In genomic region chr3:46858996-46859710, GRCh38 we compare ENCODE assay signal across 22 cellular contexts. TPM values are rescaled to one million over a fixed set of nuclear protein-coding genes. Genes with fewer than 3 reads are reported as not detected.
A peak's percentile ranks its signal among the peaks of the same experiment; 100 is the strongest.
DNase-seq lines count a peak whose midpoint lies in the region; ATAC-seq, FAIRE-seq and TF ChIP-seq lines count a peak whose summit lies in the region.
"Had no signal": no experiment of that assay in that cellular context is flagged by ENCODE, and none has a peak within 500 bp of the region (broad histone marks: within the 10 kb centered on the region; RNA-seq: fewer than 3 reads in every experiment).

No MANE protein-coding gene starts in this region.

- H3K9me2 ChIP-seq in GM23248 (ENCODE audit: insufficient read depth) = no peaks in the 10 kb centered on the region

- no peaks in the 10 kb centered on the region for H3K9me3 ChIP-seq in HEK293 (ENCODE audit: control insufficient read depth, insufficient read depth, low read depth, low read length)
- no peaks in the 10 kb centered on the region for H3K9me3 ChIP-seq in kidney (ENCODE audit: control insufficient read depth in 1 of 2, low read length in 2 of 2)
- H3K9me3 ChIP-seq in GM23248 (ENCODE audit: low read depth) = no peaks in the 10 kb centered on the region
- H3K9me3 ChIP-seq in trophoblast cell (ENCODE audit: insufficient read depth, low read depth, low read length) = no peaks in the 10 kb centered on the region
- H3K9me3 ChIP-seq: ascending aorta, thyroid gland had no signal

- peak overlapping the region in 1 of 2 donors; percentile 17 for H3K4me3 Mint-ChIP-seq in CD14-positive monocyte
- H3K4me3 Mint-ChIP-seq: effector memory CD8-positive, alpha-beta T cell; naive thymus-derived CD4-positive, alpha-beta T cell; stimulated activated memory B cell treated with anti-CD40 and anti-IgM and Interleukin-4, amounts not matched to agents 10 μg/mL and 1 μg/mL and 100 μg/mL, for 72 hours had no signal

- POLR2A ChIA-PET in HEK293 (lab: Yijun Ruan, JAX) = no interaction called here

- no peak overlapping the region for H2BK12ac ChIP-seq in trophoblast cell (ENCODE audit: low read length)

- H3K4me3 ChIP-seq in HEK293 (ENCODE audit: low read depth, low read length) (no peak overlapping the region), kidney (ENCODE audit: low read length in 2 of 2) (no peak overlapping the region), GM23248 (no peak overlapping the region), trophoblast cell (ENCODE audit: low read depth, low read length) (no peak overlapping the region)
- H3K4me3 ChIP-seq: ascending aorta, thyroid gland had no signal

- no peak for FAIRE-seq in kidney (lab: Jason Lieb, UNC)

- H3K4me1 ChIP-seq in HEK293 (ENCODE audit: control insufficient read depth, insufficient read depth, low read length) (no peaks in the 10 kb centered on the region), kidney (ENCODE audit: control insufficient read depth in 1 of 2, insufficient read depth in 1 of 2, low read depth in 1 of 2, low read length in 2 of 2) (peaks cover 13 to 20% of the 10 kb centered on the region in 2 donors), GM23248 (ENCODE audit: insufficient read depth) (no peaks in the 10 kb centered on the region), trophoblast cell (ENCODE audit: control insufficient read depth in 1 of 2, insufficient read depth in 2 of 2, low read length in 2 of 2) (no peaks in the 10 kb centered on the region)
- H3K4me1 ChIP-seq: ascending aorta, thyroid gland had no signal

- no peak overlapping the region for H4K91ac ChIP-seq in trophoblast cell (ENCODE audit: low read depth, low read length)

- no peak overlapping the region for H3K27ac ChIP-seq in HEK293 (ENCODE audit: extremely low read depth, low read depth, low read length)
- H3K27ac ChIP-seq in kidney (ENCODE audit: low read depth in 2 of 2, low read length in 2 of 2) = no peak overlapping the region
- H3K27ac ChIP-seq in GM23248 = no peak overlapping the region
- no peak overlapping the region for H3K27ac ChIP-seq in trophoblast cell (ENCODE audit: low read depth, low read length)
- H3K27ac ChIP-seq: ascending aorta, thyroid gland had no signal

- H3K79me1 ChIP-seq in trophoblast cell (ENCODE audit: low read length) = no peaks in the 10 kb centered on the region

- H3K9ac ChIP-seq in kidney (ENCODE audit: low read length in 2 of 2) = no peak overlapping the region
- H3K9ac ChIP-seq in GM23248 = no peak overlapping the region
- H3K9ac ChIP-seq in trophoblast cell (ENCODE audit: low read length) = no peak overlapping the region

- H2BK5ac ChIP-seq in trophoblast cell (ENCODE audit: low read depth, low read length, poor library complexity) = no peak overlapping the region

- ATAC-seq in GM18909 (IDR thresholded peaks at IDR 0.05; ENCODE audit: poor library complexity, unreplicated experiment) = no peak
- ATAC-seq: effector memory CD8-positive, alpha-beta T cell; naive thymus-derived CD4-positive, alpha-beta T cell; Panc1; stimulated activated memory B cell treated with anti-CD40 and anti-IgM and Interleukin-4, amounts not matched to agents 10 μg/mL and 1 μg/mL and 100 μg/mL, for 72 hours had no signal

- H3K4me2 ChIP-seq in GM23248 (ENCODE audit: unreplicated experiment) (no peak overlapping the region), trophoblast cell (ENCODE audit: low read length) (no peak overlapping the region)

- peaks cover 6 to 12% (median 8%) of the 10 kb centered on the region in 3 donors for H3K27me3 Mint-ChIP-seq in CD14-positive monocyte (ENCODE audit: low read depth in 3 of 3)

- no peak overlapping the region for H2AFZ ChIP-seq in GM23248
- no peak overlapping the region for H2AFZ ChIP-seq in trophoblast cell (ENCODE audit: insufficient read depth, low read length, poor library complexity)

- peaks cover 1% of the 10 kb centered on the region for H3K4me1 Mint-ChIP-seq in CD14-positive monocyte
- H3K4me1 Mint-ChIP-seq: stimulated activated memory B cell treated with anti-CD40 and anti-IgM and Interleukin-4, amounts not matched to agents 10 μg/mL and 1 μg/mL and 100 μg/mL, for 72 hours had no signal

- H3K9me3 Mint-ChIP-seq in CD14-positive monocyte = peaks cover 0 to 1% (median 0%) of the 10 kb centered on the region in 7 donors
- H3K9me3 Mint-ChIP-seq: effector memory CD8-positive, alpha-beta T cell; naive thymus-derived CD4-positive, alpha-beta T cell; stimulated activated memory B cell treated with anti-CD40 and anti-IgM and Interleukin-4, amounts not matched to agents 10 μg/mL and 1 μg/mL and 100 μg/mL, for 72 hours had no signal

- no peak overlapping the region for H4K12ac ChIP-seq in trophoblast cell (ENCODE audit: low read depth, low read length)

- no peak overlapping the region for H3K4ac ChIP-seq in trophoblast cell (ENCODE audit: low read depth, low read length)

- 0 out of 2 replicates have a peak, but pooled peaks cover 5% of the 10 kb centered on the region for H3K27me3 ChIP-seq in GM23248 (replicated peaks; ENCODE audit: insufficient read depth)
- no peaks in the 10 kb centered on the region for H3K27me3 ChIP-seq in trophoblast cell (ENCODE audit: insufficient read depth, low read length)
- H3K27me3 ChIP-seq: ascending aorta, thyroid gland had no signal

- DNase-seq in CD14-positive monocyte (ENCODE audit: low spot score) = peak; percentile 30
- DNase-seq in kidney = peak; percentile 48
- peak; percentile 63 for DNase-seq in posterior vena cava (ENCODE audit: low spot score)
- no peak for DNase-seq in GM23248
- DNase-seq in trophoblast cell = no peak
- DNase-seq: activated gamma-delta T cell treated with Interleukin-2 at 50 U/mL for 16 hours; COR-L47; DND-41; effector memory CD8-positive, alpha-beta T cell; IMR-90; mammary epithelial cell; naive thymus-derived CD4-positive, alpha-beta T cell; NCI-H226; stimulated activated CD4-positive, alpha-beta T cell treated with anti-CD3 and anti-CD28 coated beads, Interleukin-15, amount 100 ng/mL, for 24 hours; T1000; thyroid gland had no signal

- no peaks in the 10 kb centered on the region for H4K20me1 ChIP-seq in GM23248 (ENCODE audit: insufficient read depth)

- no peak overlapping the region for H2AK5ac ChIP-seq in trophoblast cell (ENCODE audit: low read length)

- no peak overlapping the region for H3K18ac ChIP-seq in trophoblast cell (ENCODE audit: low read length)

- no peaks in the 10 kb centered on the region for H3K36me3 Mint-ChIP-seq in CD14-positive monocyte
- H3K36me3 Mint-ChIP-seq: naive thymus-derived CD4-positive, alpha-beta T cell; stimulated activated memory B cell treated with anti-CD40 and anti-IgM and Interleukin-4, amounts not matched to agents 10 μg/mL and 1 μg/mL and 100 μg/mL, for 72 hours had no signal

- TF ChIP-seq CTCF in CD14-positive monocyte (IDR thresholded peaks at IDR 0.05) (no peak), HEK293 (tag by site-specific recombination; IDR thresholded peaks at IDR 0.05) (no peak), kidney (IDR thresholded peaks at IDR 0.05; ENCODE audit: borderline replicate concordance, extremely low read depth, insufficient read depth) (no peak)

- no peak overlapping the region for H3K23ac ChIP-seq in trophoblast cell (ENCODE audit: low read length)

- H3K36me3 ChIP-seq in HEK293 (ENCODE audit: control insufficient read depth in 2 of 2, insufficient read depth in 1 of 2, low read length in 2 of 2) (no peaks in the 10 kb centered on the region), kidney (ENCODE audit: control insufficient read depth in 1 of 2, insufficient read depth in 2 of 2, low read length in 2 of 2) (no peaks in the 10 kb centered on the region), GM23248 (ENCODE audit: low read depth) (no peaks in the 10 kb centered on the region), trophoblast cell (ENCODE audit: control insufficient read depth in 1 of 2, insufficient read depth in 2 of 2, low read length in 2 of 2) (no peaks in the 10 kb centered on the region)
- H3K36me3 ChIP-seq: ascending aorta, thyroid gland had no signal

- H4K8ac ChIP-seq in trophoblast cell (ENCODE audit: low read depth, low read length) = no peak overlapping the region

- no peak overlapping the region for H3K27ac Mint-ChIP-seq in CD14-positive monocyte
- H3K27ac Mint-ChIP-seq: effector memory CD8-positive, alpha-beta T cell; naive thymus-derived CD4-positive, alpha-beta T cell; stimulated activated memory B cell treated with anti-CD40 and anti-IgM and Interleukin-4, amounts not matched to agents 10 μg/mL and 1 μg/mL and 100 μg/mL, for 72 hours had no signal

- H2BK120ac ChIP-seq in trophoblast cell (ENCODE audit: insufficient read depth, low read length, poor library complexity) = no peak overlapping the region

- H3K79me2 ChIP-seq in GM23248 (ENCODE audit: insufficient read depth) (no peaks in the 10 kb centered on the region), trophoblast cell (ENCODE audit: control insufficient read depth, insufficient read depth, low read length, poor library complexity) (no peaks in the 10 kb centered on the region)

- intact Hi-C loops in CD14-positive monocyte (cut with micrococcal nuclease) = no loop called here
- intact Hi-C loops in kidney (cut with DNase I) = no loop called here
- intact Hi-C loops in posterior vena cava (cut with DNase I) = no loop called here

- no peak overlapping the region for H3K14ac ChIP-seq in trophoblast cell (ENCODE audit: low read length)

- WGBS in GM23248 (ENCODE audit: low coverage in 1 of 2, low lambda C conversion rate in 2 of 2, missing lambda C conversion rate in 2 of 2), 2 experiments = 79 to 81% methylated on average over 11 of the region's 11 CpGs
- no CpG with 5 or more reads among the region's 11 CpGs for WGBS in trophoblast cell (ENCODE audit: extremely low coverage, insufficient coverage, insufficient read length)

- H3F3A ChIP-seq in GM23248 (ENCODE audit: insufficient read depth) = no peaks in the 10 kb centered on the region

- CTCF ChIA-PET in HEK293 (lab: Yijun Ruan, JAX) = interaction anchor here (0.9 to 1.5 kb wide), 7 partner anchors 9 to 513 kb away, joined by 3 to 8 read pairs (median 4); no protein-coding TSS in a partner anchor

- in situ Hi-C loops in GM23248 (cut with MboI) = no loop called here

TF ChIP-seq in HEK293, 187 proteins besides CTCF, POLR2A, EP300 and RAD21 (continues in another document):
- TF ChIP-seq ZNF600 (tag by site-specific recombination; IDR thresholded peaks at IDR 0.05) (peak; percentile 49; the same call in 1 of the 2 replicates), SCRT2 (tag by site-specific recombination; IDR thresholded peaks at IDR 0.05) (no peak)

RNA-seq across cellular contexts. Expression of gene MYL3, which starts 4.1 kb away (rescaled TPM):
- polyA plus RNA-seq in CD14-positive monocyte = not detected
- total RNA-seq in kidney = 41.3 TPM
- 81.9 TPM for polyA plus RNA-seq in kidney (ENCODE audit: insufficient read depth, low read depth, low replicate concordance)
- total RNA-seq in posterior vena cava = 1 to 10 TPM; 3.2 to 5.9 TPM
- total RNA-seq in GM23248 (2014; rRNA removed; shearing (Covaris generic)) = not detected in 2 replicates
- 0.68 TPM in 1 of 2 replicates, not detected in the other for polyA plus RNA-seq in GM23248 (2016; fragmentation: Nextera tagmentation; extraction: Ambion mirVana)
- 0.86 and 1.3 TPM in 2 replicates for polyA plus RNA-seq in trophoblast cell (2013)
- total RNA-seq: IMR-90; mammary epithelial cell; naive thymus-derived CD4-positive, alpha-beta T cell; pulmonary artery endothelial cell had no signal
- polyA plus RNA-seq: mammary epithelial cell; naive thymus-derived CD4-positive, alpha-beta T cell had no signal

RNA-seq across cellular contexts. Expression of gene PTH1R, which starts 18.4 kb away (rescaled TPM):
- polyA plus RNA-seq in CD14-positive monocyte (not detected), kidney (ENCODE audit: insufficient read depth, low read depth, low replicate concordance) (1,885 TPM), GM23248 (2016; fragmentation: Nextera tagmentation; extraction: Ambion mirVana) (0.37 and 0.60 TPM in 2 replicates)
- total RNA-seq in kidney (286 TPM), posterior vena cava (10 to 100 TPM in 1 of 2 donors, 1 to 10 TPM in 1; 5.8 to 17.9 TPM)
- 1.3 TPM in 1 of 2 replicates, not detected in the other for total RNA-seq in GM23248 (2014; rRNA removed; shearing (Covaris generic))
- polyA plus RNA-seq in trophoblast cell (2013) = 9.5 and 11.3 TPM in 2 replicates
- total RNA-seq: naive thymus-derived CD4-positive, alpha-beta T cell had no signal
- polyA plus RNA-seq: mammary epithelial cell; naive thymus-derived CD4-positive, alpha-beta T cell had no signal

Comparison
In these comparisons a context has a peak if more than half of its experiments do, and no peak if none do; other contexts are left out.
1. DNase-seq: peak in CD14-positive monocyte (single experiment), kidney (single experiment) and posterior vena cava (single experiment); none in GM23248 (single experiment) and trophoblast cell (0 of 2).
2. RNA of gene PTH1R, which starts 18.4 kb away (total RNA-seq): 286 TPM in kidney (single experiment); 5.8 to 17.9 TPM in posterior vena cava and 1.3 TPM in GM23248; every median in the first group is over 10 times any median in the second.